Comparison of ENCODE assay signal across 11 cellular contexts in genomic region chr9:97504381-97505216, GRCh38. TPM values are rescaled to one million over a fixed set of nuclear protein-coding genes. Genes with fewer than 3 reads are reported as not detected.
DNase-seq lines count a peak whose midpoint lies in the region; ATAC-seq and TF ChIP-seq lines count a peak whose summit lies in the region.
"Had no signal": no experiment of that assay in that cellular context is flagged by ENCODE, and none has a peak within 500 bp of the region (broad histone marks: within the 10 kb centered on the region; RNA-seq: fewer than 3 reads in every experiment).

No MANE protein-coding gene starts in this region.

- H2AK9ac ChIP-seq in IMR-90 (replicated peaks; ENCODE audit: low read depth, low read length, poor library complexity) = no peak overlapping the region

- CTCF ChIA-PET in IMR-90 (lab: Yijun Ruan, JAX) = interaction anchor here (1.0 kb wide), 1 partner anchor 14 kb away, joined by 4 read pairs; no protein-coding TSS in a partner anchor

- peak overlapping the region; percentile 71; the same call in 1 of the 2 replicates for H4K5ac ChIP-seq in IMR-90 (ENCODE audit: low read depth, low read length)

- H3K4me1 ChIP-seq in IMR-90 (ENCODE audit: control insufficient read depth, insufficient read depth, low read length) = peaks cover 18% of the 10 kb centered on the region; the same call in 1 of the 2 replicates
- peaks cover 0 to 62% of the 10 kb centered on the region in 2 donors for H3K4me1 ChIP-seq in right atrium auricular region
- H3K4me1 ChIP-seq in skeletal muscle tissue (ENCODE audit: control insufficient read depth in 3 of 3, insufficient read depth in 3 of 3, low read length in 3 of 3) = peaks cover 49 to 59% (median 55%) of the 10 kb centered on the region in 3 donors

- H3K14ac ChIP-seq in IMR-90 (replicated peaks; ENCODE audit: low read depth, low read length) = no peak overlapping the region

- H2AFZ ChIP-seq in IMR-90 (replicated peaks; ENCODE audit: low read length, poor library complexity) = no peak overlapping the region

- H3K36me3 ChIP-seq in IMR-90 (ENCODE audit: control insufficient read depth, insufficient read depth, low read length) = no peaks in the 10 kb centered on the region
- no peaks in the 10 kb centered on the region for H3K36me3 ChIP-seq in right atrium auricular region
- no peaks in the 10 kb centered on the region for H3K36me3 ChIP-seq in skeletal muscle tissue (ENCODE audit: control insufficient read depth in 3 of 3, insufficient read depth in 3 of 3, low read length in 3 of 3)

- TF ChIP-seq RAD21 in IMR-90 (IDR thresholded peaks at IDR 0.05; ENCODE audit: low read length) = no peak

- WGBS in IMR-90 (ENCODE audit: extremely low coverage in 2 of 2, insufficient read length in 1 of 2), 2 experiments = 6% methylated on average over 3 of the region's 8 CpGs; no CpG with 5 or more reads in 1 of the 2 experiments
- 47 to 57% (median 53%) methylated on average over 8 of the region's 8 CpGs for WGBS in adipose tissue, 3 donors

- H3K4me3 ChIP-seq in IMR-90 (ENCODE audit: insufficient read depth, low read depth, low read length) (no peak overlapping the region), right atrium auricular region (no peak overlapping the region), skeletal muscle tissue (ENCODE audit: low read length in 3 of 3) (peak overlapping the region in 2 of 3 donors; percentile 24 to 34)
- H3K4me3 ChIP-seq: mucosa of descending colon had no signal

- no peak for TF ChIP-seq POLR2A in IMR-90 (IDR thresholded peaks at IDR 0.05; ENCODE audit: low read depth, low read length)

- peak; percentile 7; the same call in 1 of the 2 replicates for ATAC-seq in IMR-90 (ENCODE audit: low read depth)
- ATAC-seq in GM21515 (IDR thresholded peaks at IDR 0.05; ENCODE audit: unreplicated experiment) = no peak
- no peak for ATAC-seq in GM18909 (IDR thresholded peaks at IDR 0.05; ENCODE audit: poor library complexity, unreplicated experiment)
- ATAC-seq: mucosa of descending colon had no signal

- H4K8ac ChIP-seq in IMR-90 (ENCODE audit: low read depth in 2 of 2, low read length in 2 of 2) = no peak overlapping the region

- peak overlapping the region; percentile 52 for H3K4me2 ChIP-seq in IMR-90 (ENCODE audit: low read depth, low read length)

- no peak overlapping the region for H3K23ac ChIP-seq in IMR-90 (ENCODE audit: low read depth, low read length)

- H3K27me3 ChIP-seq in IMR-90 (ENCODE audit: control insufficient read depth, insufficient read depth, low read length) (peaks cover 23% of the 10 kb centered on the region), right atrium auricular region (no peaks in the 10 kb centered on the region), skeletal muscle tissue (ENCODE audit: control insufficient read depth in 3 of 3, insufficient read depth in 3 of 3, low read length in 3 of 3) (no peaks in the 10 kb centered on the region)

- DNase-seq in IMR-90 = peak; percentile 57
- DNase-seq in right atrium auricular region (ENCODE audit: low spot score) = no peak
- no peak for DNase-seq in NCI-H187 (lab: John Stamatoyannopoulos, UW)
- no peak for DNase-seq in NCI-H2171 treated with DMSO at 0.1 percent for 48 hours (lab: John Stamatoyannopoulos, UW)
- DNase-seq: effector CD8-positive, alpha-beta T cell; mucosa of descending colon; NCI-H1694 had no signal

- no peak overlapping the region for H4K91ac ChIP-seq in IMR-90 (ENCODE audit: insufficient read depth, low read depth, low read length)

- no peaks in the 10 kb centered on the region for H3K9me3 ChIP-seq in IMR-90 (ENCODE audit: control insufficient read depth, insufficient read depth, low read length)
- H3K9me3 ChIP-seq in right atrium auricular region = no peaks in the 10 kb centered on the region
- no peaks in the 10 kb centered on the region for H3K9me3 ChIP-seq in skeletal muscle tissue (ENCODE audit: control insufficient read depth in 3 of 3, low read length in 3 of 3)
- H3K9me3 ChIP-seq: mucosa of descending colon had no signal

- BruUV-seq in IMR-90 (replicated peaks; lab: Mats Ljungman, UMichigan) = no TSS peak

- H3K56ac ChIP-seq in IMR-90 (ENCODE audit: extremely low read depth, insufficient read depth, low read length) = no peak overlapping the region

- in situ Hi-C loops in IMR-90 (cut with MboI; ENCODE audit: low sequenced_read_pairs) = no loop called here

- H2BK15ac ChIP-seq in IMR-90 (ENCODE audit: low read depth, low read length) = no peak overlapping the region; the same call in 2 of the 3 replicates

- H3K79me1 ChIP-seq in IMR-90 (ENCODE audit: low read depth in 1 of 2, low read length in 2 of 2) = 0 out of 4 replicates have a peak, but pooled peaks cover 0 to 3% of the 10 kb centered on the region in 2 experiments

- H3K9ac ChIP-seq in IMR-90 (ENCODE audit: low read depth, low read length) (no peak overlapping the region), skeletal muscle tissue (ENCODE audit: low read depth in 1 of 3, low read length in 3 of 3) (no peak overlapping the region)

- POLR2A ChIA-PET in IMR-90 (lab: Charles Lee; ENCODE audit: unreplicated experiment) = no interaction called here

- dilution Hi-C loops in IMR-90 (cut with HindIII; ENCODE audit: low sequenced_read_pairs, unreplicated experiment) = no loop called here

- H3K4ac ChIP-seq in IMR-90 (ENCODE audit: low read depth, low read length) = no peak overlapping the region

- H3K27ac ChIP-seq in IMR-90 (ENCODE audit: insufficient read depth, low read length) (peak overlapping the region; percentile 82; the same call in 1 of the 2 replicates), adipose tissue (ENCODE audit: low read depth, low read length) (peak overlapping the region; percentile 0), right atrium auricular region (peak overlapping the region; percentile 93 to 99), skeletal muscle tissue (ENCODE audit: low read depth, low read length) (peak overlapping the region; percentile 95)

- no peaks in the 10 kb centered on the region for H3K9me1 ChIP-seq in IMR-90 (ENCODE audit: insufficient read depth, low read length)

- no peaks in the 10 kb centered on the region for H4K20me1 ChIP-seq in IMR-90 (ENCODE audit: insufficient read depth, low read length)

- H3K18ac ChIP-seq in IMR-90 (ENCODE audit: low read depth, low read length) = peak overlapping the region; percentile 95

- intact Hi-C loops in IMR-90 (cut with micrococcal nuclease) = no loop called here

- 0 out of 2 replicates have a peak overlapping the region, but pooled peaks have one; percentile 2 for H2AK5ac ChIP-seq in IMR-90 (ENCODE audit: low read depth, low read length)

- no peak overlapping the region for H2BK5ac ChIP-seq in IMR-90 (ENCODE audit: low read depth, low read length, poor library complexity, severe bottlenecking)

- no peak for TF ChIP-seq CTCF in IMR-90 (conservative IDR thresholded peaks at IDR 0.05; ENCODE audit: low read depth, low read length)
- no peak for TF ChIP-seq CTCF in right atrium auricular region (IDR thresholded peaks at IDR 0.05)

- H2BK120ac ChIP-seq in IMR-90 (ENCODE audit: low read depth, low read length) = no peak overlapping the region; the same call in 1 of the 2 replicates

- H2BK20ac ChIP-seq in IMR-90 (ENCODE audit: low read depth, low read length) = peak overlapping the region; percentile 5; the same call in 1 of the 2 replicates

TF ChIP-seq in IMR-90, 13 proteins besides CTCF, POLR2A, EP300 and RAD21:
- TF ChIP-seq NFE2L2 (IDR thresholded peaks at IDR 0.05; ENCODE audit: low read depth, low read length) (no peak), MAFK (IDR thresholded peaks at IDR 0.05; ENCODE audit: low read depth, low read length) (no peak), BHLHE40 (IDR thresholded peaks at IDR 0.05; ENCODE audit: low read depth, low read length) (no peak), FOS (IDR thresholded peaks at IDR 0.05; ENCODE audit: low read depth, low read length) (0 out of 2 replicates have a peak, but pooled peaks have one; percentile 46)
TF ChIP-seq in IMR-90: peak in this region for 1.

RNA-seq across cellular contexts. Expression of gene TMOD1, which starts 3.1 kb away (rescaled TPM):
- total RNA-seq in IMR-90 (2012; rRNA removed) (0.18 and 0.28 TPM in 2 replicates), right atrium auricular region (100 to 1,000 TPM; 118 to 122 TPM), skeletal muscle tissue (45.9 TPM)
- polyA plus RNA-seq in IMR-90 (2012; rRNA removed) (0.19 and 0.38 TPM in 2 replicates), adipose tissue (10 to 100 TPM in 2 of 3 donors, 1 to 10 TPM in 1; 8.8 to 17.3 (median 12.1) TPM)
- polyA plus RNA-seq in IMR-90 (2012; cell fraction: cytosol; rRNA removed) = 0.16 and 0.26 TPM in 2 replicates
- 0.10 and 0.66 TPM in 2 replicates for polyA plus RNA-seq in IMR-90 (2012; cell fraction: nucleus; rRNA removed; ENCODE audit: low replicate concordance)

Comparison
In these comparisons a context has a peak if more than half of its experiments do, and no peak if none do; other contexts are left out.
1. H3K27ac ChIP-seq: peak in every context shown above with its lines; median percentile 96 in right atrium auricular region; 95 in skeletal muscle tissue; 82 in IMR-90; 0 in adipose tissue.
2. H3K4me3 ChIP-seq: peak in skeletal muscle tissue (2 of 3); none in IMR-90 (single experiment) and right atrium auricular region (0 of 2).
3. RNA of gene TMOD1, which starts 3.1 kb away (total RNA-seq): 118 to 122 TPM in right atrium auricular region and 45.9 TPM in skeletal muscle tissue (single experiment); 0.18 to 0.28 TPM in IMR-90; every median in the first group is over 10 times any median in the second.